8 cellular contexts compared by ENCODE assay signal in genomic region chr3:197298341-197298857, GRCh38. TPM values are rescaled to one million over a fixed set of nuclear protein-coding genes. Genes with fewer than 3 reads are reported as not detected.
DNase-seq lines count a peak whose midpoint lies in the region; ATAC-seq and TF ChIP-seq lines count a peak whose summit lies in the region.

Gene DLG1 (minus strand): TSS chr3:197298612. CDS start chr3:197297204, 1,408 bp downstream.

- H3K4me1 ChIP-seq in endocrine pancreas (ENCODE audit: control insufficient read depth, insufficient read depth, low read length) = peaks cover 8% of the 10 kb centered on the region

- peaks cover 20% of the 10 kb centered on the region for H3K36me3 Mint-ChIP-seq in activated CD8-positive, alpha-beta memory T cell treated with anti-CD3 and anti-CD28 coated beads, Interleukin-2, amount 10 ng/mL, durations not matched to agents 7 days and 5 days
- H3K36me3 Mint-ChIP-seq in mesothelial cell of epicardium = no peaks in the 10 kb centered on the region

- peak; percentile 77 for ATAC-seq in activated CD8-positive, alpha-beta memory T cell treated with anti-CD3 and anti-CD28 coated beads, Interleukin-2, amount 10 ng/mL, durations not matched to agents 7 days and 5 days

- H3K4me3 ChIP-seq in endocrine pancreas (ENCODE audit: control insufficient read depth, insufficient read depth, low read length) = peak within 1 kb of the TSS; percentile 92

- DNase-seq in CMK (ENCODE audit: low read depth) = peak; percentile 67
- peak; percentile 91 for DNase-seq in GM20000 (ENCODE audit: low spot score)
- DNase-seq in HT-29 (ENCODE audit: low spot score) = peak; percentile 96
- peak; percentile 96 for DNase-seq in NOMO-1 treated with DMSO at 0.1 percent for 48 hours (lab: John Stamatoyannopoulos, UW; ENCODE audit: unreplicated experiment)
- DNase-seq in activated CD8-positive, alpha-beta memory T cell treated with anti-CD3 and anti-CD28 coated beads, Interleukin-2, amount 10 ng/mL, durations not matched to agents 7 days and 5 days = peak; percentile 90
- DNase-seq in mesothelial cell of epicardium (ENCODE audit: low spot score in 2 of 2, unreplicated experiment in 2 of 2) = peak; percentile 79 to 83
- DNase-seq in stimulated activated CD8-positive, alpha-beta memory T cell treated with anti-CD3 and anti-CD28 coated beads, Interleukin-15, amount 100 ng/mL, for 48 hours (ENCODE audit: low read depth in 2 of 2) = peak; percentile 74 to 84

- H3K27me3 ChIP-seq in endocrine pancreas (ENCODE audit: control insufficient read depth, insufficient read depth, low read length) = no peaks in the 10 kb centered on the region

- no peaks in the 10 kb centered on the region for H3K9me3 Mint-ChIP-seq in activated CD8-positive, alpha-beta memory T cell treated with anti-CD3 and anti-CD28 coated beads, Interleukin-2, amount 10 ng/mL, durations not matched to agents 7 days and 5 days (ENCODE audit: low read depth)
- H3K9me3 Mint-ChIP-seq in mesothelial cell of epicardium = no peaks in the 10 kb centered on the region

- H3K4me3 Mint-ChIP-seq in activated CD8-positive, alpha-beta memory T cell treated with anti-CD3 and anti-CD28 coated beads, Interleukin-2, amount 10 ng/mL, durations not matched to agents 7 days and 5 days = peak within 1 kb of the TSS; percentile 91
- peak within 1 kb of the TSS; percentile 80 for H3K4me3 Mint-ChIP-seq in mesothelial cell of epicardium

- peaks cover 22% of the 10 kb centered on the region for H3K4me1 Mint-ChIP-seq in activated CD8-positive, alpha-beta memory T cell treated with anti-CD3 and anti-CD28 coated beads, Interleukin-2, amount 10 ng/mL, durations not matched to agents 7 days and 5 days
- peaks cover 18% of the 10 kb centered on the region for H3K4me1 Mint-ChIP-seq in mesothelial cell of epicardium

- TF ChIP-seq CTCF in GM20000 (IDR thresholded peaks at IDR 0.05; ENCODE audit: extremely low read depth, missing control alignments) (no peak), mesothelial cell of epicardium (IDR thresholded peaks at IDR 0.05; ENCODE audit: unreplicated experiment) (no peak)

- no peaks in the 10 kb centered on the region for H3K9me3 ChIP-seq in endocrine pancreas (ENCODE audit: control insufficient read depth, low read length)

- H3K9ac ChIP-seq in endocrine pancreas (ENCODE audit: control insufficient read depth, insufficient read depth, low read length) = peak within 1 kb of the TSS; percentile 94

- CTCF ChIA-PET in activated CD8-positive, alpha-beta memory T cell treated with anti-CD3 and anti-CD28 coated beads, Interleukin-2, amount 10 ng/mL, durations not matched to agents 7 days and 5 days (lab: Charles Lee) = interaction anchor here (2.0 kb wide), 1 partner anchor 42 kb away, joined by 10 read pairs; no protein-coding TSS in a partner anchor

- peak within 1 kb of the TSS; percentile 87 for H3K27ac Mint-ChIP-seq in activated CD8-positive, alpha-beta memory T cell treated with anti-CD3 and anti-CD28 coated beads, Interleukin-2, amount 10 ng/mL, durations not matched to agents 7 days and 5 days
- peak within 1 kb of the TSS; percentile 97 for H3K27ac Mint-ChIP-seq in mesothelial cell of epicardium

- H3K36me3 ChIP-seq in endocrine pancreas (ENCODE audit: control insufficient read depth, insufficient read depth, low read length) = no peaks in the 10 kb centered on the region

- H3K27me3 Mint-ChIP-seq in activated CD8-positive, alpha-beta memory T cell treated with anti-CD3 and anti-CD28 coated beads, Interleukin-2, amount 10 ng/mL, durations not matched to agents 7 days and 5 days = peaks cover 32% of the 10 kb centered on the region
- no peaks in the 10 kb centered on the region for H3K27me3 Mint-ChIP-seq in mesothelial cell of epicardium (ENCODE audit: low read depth)

RNA-seq across cellular contexts. Expression of gene DLG1, which starts in this region (rescaled TPM):
- total RNA-seq in HT-29 (2014; rRNA removed; shearing (Covaris generic)) = 36.7 and 53.7 TPM in 2 replicates
- total RNA-seq in activated CD8-positive, alpha-beta memory T cell treated with anti-CD3 and anti-CD28 coated beads, Interleukin-2, amount 10 ng/mL, durations not matched to agents 7 days and 5 days = 10 to 100 TPM; 62.0 to 80.3 TPM
- total RNA-seq in mesothelial cell of epicardium = 106 to 114 TPM (median 107 TPM) in 3 replicates

Comparison
In these comparisons a context has a peak if more than half of its experiments do, and no peak if none do; other contexts are left out.
1. Peak in every context shown above with its lines: DNase-seq, ATAC-seq and H3K4me3 ChIP-seq.